Comparison of ENCODE assay signal across 8 cellular contexts in genomic region chr11:63814383-63814736, GRCh38. TPM values are rescaled to one million over a fixed set of nuclear protein-coding genes. Genes with fewer than 3 reads are reported as not detected.
A peak's percentile ranks its signal among the peaks of the same experiment; 100 is the strongest.
DNase-seq lines count a peak whose midpoint lies in the region; ATAC-seq and TF ChIP-seq lines count a peak whose summit lies in the region.

No MANE protein-coding gene starts in this region.

- no peaks in the 10 kb centered on the region for H3K79me2 ChIP-seq in parathyroid adenoma

- H3K9me3 ChIP-seq in NT2/D1 (ENCODE audit: insufficient read depth, low read length) (no peaks in the 10 kb centered on the region), parathyroid adenoma (ENCODE audit: control insufficient read depth, low read length) (no peaks in the 10 kb centered on the region)

- peak overlapping the region; percentile 60 for H3K4me2 ChIP-seq in parathyroid adenoma (ENCODE audit: low read length)

- peak overlapping the region; percentile 99 for H3K4me3 ChIP-seq in NT2/D1 (ENCODE audit: insufficient read length, low read depth)
- peak overlapping the region; percentile 98 for H3K4me3 ChIP-seq in epithelial cell of proximal tubule (ENCODE audit: low read depth, low read length)
- peak overlapping the region; percentile 62 for H3K4me3 ChIP-seq in parathyroid adenoma (ENCODE audit: low read depth, low read length)

- H3K4me1 ChIP-seq in NT2/D1 (ENCODE audit: insufficient read depth, insufficient read length) (peaks cover 15% of the 10 kb centered on the region), parathyroid adenoma (peaks cover 3% of the 10 kb centered on the region)

- DNase-seq in GM03348 (ENCODE audit: low spot score): peak; percentile 34
- DNase-seq in NT2/D1 (ENCODE audit: low read depth, low spot score): no peak
- DNase-seq in epithelial cell of proximal tubule (ENCODE audit: low read depth): no peak
- DNase-seq in NCI-H2081 (lab: John Stamatoyannopoulos, UW): no peak
- no peak for DNase-seq in glomerular visceral epithelial cell (ENCODE audit: extremely low spot score)

- H2AFZ ChIP-seq in parathyroid adenoma: no peak overlapping the region

- H3K27me3 ChIP-seq in NT2/D1 (ENCODE audit: insufficient read depth, insufficient read length) (no peaks in the 10 kb centered on the region), parathyroid adenoma (ENCODE audit: control insufficient read depth, insufficient read depth, low read length) (no peaks in the 10 kb centered on the region)

- H3K36me3 ChIP-seq in NT2/D1 (ENCODE audit: insufficient read depth, insufficient read length, low read length): peaks cover 52% of the 10 kb centered on the region
- no peaks in the 10 kb centered on the region for H3K36me3 ChIP-seq in parathyroid adenoma (ENCODE audit: control insufficient read depth, insufficient read depth, low read length)

- ATAC-seq in GM18907 (IDR thresholded peaks at IDR 0.05; ENCODE audit: unreplicated experiment) (no peak), HG03175 (IDR thresholded peaks at IDR 0.05; ENCODE audit: unreplicated experiment) (no peak)

- H3K9ac ChIP-seq in NT2/D1 (ENCODE audit: insufficient read length, low read depth) (peak overlapping the region; percentile 100), parathyroid adenoma (no peak overlapping the region)

- TF ChIP-seq CTCF in epithelial cell of proximal tubule (conservative IDR thresholded peaks at IDR 0.05; ENCODE audit: low read depth, low read length) (no peak), parathyroid adenoma (IDR thresholded peaks at IDR 0.05) (no peak)

- no peak overlapping the region for H3K27ac ChIP-seq in parathyroid adenoma

RNA-seq across cellular contexts. Expression of gene SPINDOC, which starts 1.1 kb away (rescaled TPM):
- 50.9 and 57.4 TPM in 2 replicates for total RNA-seq in epithelial cell of proximal tubule

RNA-seq across cellular contexts. Expression of gene MARK2, which starts 24.6 kb away (rescaled TPM):
- total RNA-seq in epithelial cell of proximal tubule: 33.6 and 36.2 TPM in 2 replicates

RNA-seq across cellular contexts. Expression of gene ZFTA, which starts 45.8 kb away (rescaled TPM):
- total RNA-seq in epithelial cell of proximal tubule: 12.7 and 17.4 TPM in 2 replicates
